Comparison of ENCODE assay signal across 8 cellular contexts in the genomic region with DNA sequence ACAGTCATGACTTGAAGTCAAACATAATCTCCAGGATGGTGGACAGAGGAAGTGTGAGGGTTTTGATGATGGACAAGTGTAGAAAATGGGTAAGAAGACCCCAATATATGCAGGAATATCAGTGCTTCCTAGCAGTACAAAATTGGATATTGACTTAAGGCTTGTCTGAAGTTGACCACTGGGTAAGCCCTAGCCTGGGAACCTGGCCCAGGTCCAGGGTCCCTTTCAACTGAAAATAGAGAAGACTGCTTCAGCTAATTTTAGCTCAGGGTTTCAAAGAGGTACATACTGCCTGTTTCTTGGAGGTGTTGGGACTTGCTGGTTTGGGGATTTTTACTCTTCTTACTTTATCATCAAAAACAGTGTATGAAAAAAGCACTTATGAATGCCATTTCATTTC. TPM values are rescaled to one million over a fixed set of nuclear protein-coding genes. Genes with fewer than 3 reads are reported as not detected.
A peak's percentile ranks its signal among the peaks of the same experiment; 100 is the strongest.
DNase-seq lines count a peak whose midpoint lies in the region; ATAC-seq and TF ChIP-seq lines count a peak whose summit lies in the region.

No MANE protein-coding gene starts in this region.

- no peaks in the 10 kb centered on the region for H3K9me2 ChIP-seq in MM.1S (replicated peaks; ENCODE audit: insufficient read depth, low read length)

- H3K79me2 ChIP-seq in MM.1S (ENCODE audit: low read length) = peaks cover 86% of the 10 kb centered on the region

- TF ChIP-seq CTCF in MM.1S (IDR thresholded peaks at IDR 0.05; ENCODE audit: low read length) = no peak
- no peak for TF ChIP-seq CTCF in WERI-Rb-1 (IDR thresholded peaks at IDR 0.05; ENCODE audit: low read depth, low read length)

- H3K4me1 ChIP-seq in BLaER1 (peaks cover 56% of the 10 kb centered on the region), MM.1S (ENCODE audit: low read length) (peaks cover 16% of the 10 kb centered on the region)

- H3K27me3 ChIP-seq in BLaER1 (peaks cover 2% of the 10 kb centered on the region; the same call in 1 of the 2 replicates), MM.1S (replicated peaks; ENCODE audit: insufficient read depth, low read length) (no peaks in the 10 kb centered on the region), WERI-Rb-1 (ENCODE audit: insufficient read depth, low read depth, severe bottlenecking) (no peaks in the 10 kb centered on the region)

- no peak overlapping the region for H3K27ac ChIP-seq in BLaER1
- H3K27ac ChIP-seq in MM.1S (ENCODE audit: low read length) = peak overlapping the region; percentile 61
- H3K27ac ChIP-seq in WERI-Rb-1 = no peak overlapping the region

- peaks cover 86% of the 10 kb centered on the region for H4K20me1 ChIP-seq in BLaER1
- H4K20me1 ChIP-seq in MM.1S (ENCODE audit: insufficient read depth, low read length) = no peaks in the 10 kb centered on the region

- DNase-seq in MM.1S = peak; percentile 55
- DNase-seq in left cardiac atrium = peak; percentile 63
- no peak for DNase-seq in ACHN
- DNase-seq in NCI-H345 treated with DMSO at 0.1 percent for 48 hours (lab: John Stamatoyannopoulos, UW; ENCODE audit: unreplicated experiment) = no peak
- no peak for DNase-seq in WERI-Rb-1

- no peak overlapping the region for H3K9ac ChIP-seq in BLaER1
- peak overlapping the region; percentile 40; the same call in 1 of the 2 replicates for H3K9ac ChIP-seq in MM.1S (ENCODE audit: low read length)

- H3K9me3 ChIP-seq in BLaER1 = no peaks in the 10 kb centered on the region
- H3K9me3 ChIP-seq in MM.1S (replicated peaks; ENCODE audit: insufficient read depth, low read length) = no peaks in the 10 kb centered on the region
- no peaks in the 10 kb centered on the region for H3K9me3 ChIP-seq in WERI-Rb-1 (ENCODE audit: severe bottlenecking)

- H3K4me3 ChIP-seq in BLaER1 (no peak overlapping the region), MM.1S (ENCODE audit: low read length) (peak overlapping the region; percentile 55), WERI-Rb-1 (ENCODE audit: low read depth, low read length) (no peak overlapping the region)

- H3F3A ChIP-seq in MM.1S (ENCODE audit: insufficient read depth, low read length) = peaks cover 14% of the 10 kb centered on the region; the same call in 1 of the 2 replicates

- intact Hi-C loops in left cardiac atrium (cut with DNase I) = no loop called here

- H3K4me2 ChIP-seq in BLaER1 (peak overlapping the region; percentile 40), MM.1S (ENCODE audit: low read depth, low read length) (peak overlapping the region; percentile 66)

- no peaks in the 10 kb centered on the region for H3K36me3 ChIP-seq in BLaER1
- H3K36me3 ChIP-seq in MM.1S (replicated peaks; ENCODE audit: insufficient read depth, low read length) = no peaks in the 10 kb centered on the region
- peaks cover 13% of the 10 kb centered on the region for H3K36me3 ChIP-seq in WERI-Rb-1

- in situ Hi-C loops in ACHN (cut with HindIII; ENCODE audit: low pct_ligation_motif_present, low pct_unique_long_range_greater_than_20kb, low sequenced_read_pairs) = no loop called here

- ATAC-seq in GM19351 (IDR thresholded peaks at IDR 0.05; ENCODE audit: unreplicated experiment) = peak; percentile 15
- ATAC-seq in left cardiac atrium = no peak
- no peak for ATAC-seq in HG03521 (IDR thresholded peaks at IDR 0.05; ENCODE audit: unreplicated experiment)

- H2AFZ ChIP-seq in MM.1S (ENCODE audit: low read length) = peak overlapping the region; percentile 2; the same call in 1 of the 2 replicates

RNA-seq across cellular contexts. Expression of a gene that starts 4.7 kb away (rescaled TPM):
- total RNA-seq in left cardiac atrium = 10 to 100 TPM; 23.8 to 46.8 TPM

RNA-seq across cellular contexts. Expression of a gene that starts 32.9 kb away (rescaled TPM):
- total RNA-seq in left cardiac atrium = 1,000 to 10,000 TPM; 1,012 to 1,091 TPM

RNA-seq across cellular contexts. Expression of a gene that starts 33.0 kb away (rescaled TPM):
- 10 to 100 TPM; 12.9 to 15.4 TPM for total RNA-seq in left cardiac atrium

Comparison
In these comparisons a context has a peak if more than half of its experiments do, and no peak if none do; other contexts are left out.
1. DNase-seq: peak in MM.1S (single experiment) and left cardiac atrium (single experiment); none in ACHN (single experiment), NCI-H345 treated with DMSO at 0.1 percent for 48 hours (single experiment) and WERI-Rb-1 (single experiment).